ENCODE assay signal across 11 cellular contexts in genomic region chr3:65322910-65323309, GRCh38.
"Had no signal": no experiment of that assay in that cellular context is flagged by ENCODE, and none has a peak within 500 bp of the region (broad histone marks: within the 10 kb centered on the region; RNA-seq: fewer than 3 reads in every experiment).

No MANE protein-coding gene starts in this region.

- FAIRE-seq: H1, H54 had no signal

- DNase-seq: GM23248, GOT3, H7, H9, HCEC 1CT, HFFc6 had no signal

- H2AFZ ChIP-seq: GM23248, GM23338 had no signal

- H3K36me3 ChIP-seq: HAP-1 had no signal

- H3K4me1 ChIP-seq: HAP-1 had no signal

- H3K9ac ChIP-seq: GM23248 had no signal

- H3K9me3 ChIP-seq: HAP-1 had no signal

- ATAC-seq: GM23338, HCT116 had no signal

- H3K27ac ChIP-seq: GM23248 had no signal

- H3K4me3 ChIP-seq: GM23248, GM23338, HAP-1 had no signal

- H3K4me2 ChIP-seq: GM23338 had no signal
